Comparison of ENCODE assay signal across 26 cellular contexts in genomic region chr3:30508319-30508718, GRCh38.
"Had no signal": no experiment of that assay in that cellular context is flagged by ENCODE, and none has a peak within 500 bp of the region (broad histone marks: within the 10 kb centered on the region; RNA-seq: fewer than 3 reads in every experiment).

No MANE protein-coding gene starts in this region.

- H3K27ac ChIP-seq: brain microvascular endothelial cell, cardiac muscle cell, SJCRH30, VCaP had no signal

- H3K27me3 ChIP-seq: brain microvascular endothelial cell, cardiac muscle cell, SJCRH30 had no signal

- H3K4me3 ChIP-seq: cardiac muscle cell, SJCRH30 had no signal

- H3K9me3 ChIP-seq: SJCRH30, SK-N-SH had no signal

- DNase-seq: activated CD4-positive, alpha-beta memory T cell treated with anti-CD3 and anti-CD28 coated beads, Interleukin-2, amount 10 ng/mL, durations not matched to agents 7 days and 5 days; activated CD4-positive, alpha-beta T cell treated with anti-CD3 and anti-CD28 coated beads for 36 hours; activated CD4-positive, alpha-beta T cell treated with anti-CD3 and anti-CD28 coated beads, Interleukin-2, amount 50 U/mL, for 1 hour; activated CD4-positive, CD25-positive, alpha-beta regulatory T cell; activated gamma-delta T cell; activated naive CD4-positive, alpha-beta T cell treated with anti-CD3 and anti-CD28 coated beads, Interleukin-2, amount 10 ng/mL, durations not matched to agents 7 days and 5 days; activated naive CD8-positive, alpha-beta T cell treated with anti-CD3 and anti-CD28 coated beads for 36 hours; activated T-cell treated with anti-CD3 and anti-CD28 coated beads for 4 hours; activated T-cell treated with anti-CD3 and anti-CD28 coated beads, Interleukin-2, amount 50 U/mL, for 48 hours; brain microvascular endothelial cell; Karpas-422; NCI-H1105 treated with DMSO at 0.1 percent for 48 hours; NCI-H1436 treated with DMSO at 0.1 percent for 48 hours; NCI-H1930; NCI-H526 treated with DMSO at 0.1 percent for 48 hours; NK-92 treated with Interleukin-12 subunit alpha and Interleukin-12 subunit beta, amount 100 ng/mL, for 24 hours; OCI-M1; Right ventricle myocardium superior; RPMI8226; SK-N-SH; T-helper 1 cell had no signal

- H3K36me3 ChIP-seq: brain microvascular endothelial cell, cardiac muscle cell, SJCRH30 had no signal

- ATAC-seq: activated CD4-positive, alpha-beta T cell treated with anti-CD3 and anti-CD28 coated beads for 36 hours; activated T-helper 17 cell treated with anti-CD3 and anti-CD28 coated beads, Interleukin-2, amount 50 U/mL, for 72 hours; Panc1 had no signal
